Comparison of ENCODE assay signal across 12 cellular contexts in the genomic region with DNA sequence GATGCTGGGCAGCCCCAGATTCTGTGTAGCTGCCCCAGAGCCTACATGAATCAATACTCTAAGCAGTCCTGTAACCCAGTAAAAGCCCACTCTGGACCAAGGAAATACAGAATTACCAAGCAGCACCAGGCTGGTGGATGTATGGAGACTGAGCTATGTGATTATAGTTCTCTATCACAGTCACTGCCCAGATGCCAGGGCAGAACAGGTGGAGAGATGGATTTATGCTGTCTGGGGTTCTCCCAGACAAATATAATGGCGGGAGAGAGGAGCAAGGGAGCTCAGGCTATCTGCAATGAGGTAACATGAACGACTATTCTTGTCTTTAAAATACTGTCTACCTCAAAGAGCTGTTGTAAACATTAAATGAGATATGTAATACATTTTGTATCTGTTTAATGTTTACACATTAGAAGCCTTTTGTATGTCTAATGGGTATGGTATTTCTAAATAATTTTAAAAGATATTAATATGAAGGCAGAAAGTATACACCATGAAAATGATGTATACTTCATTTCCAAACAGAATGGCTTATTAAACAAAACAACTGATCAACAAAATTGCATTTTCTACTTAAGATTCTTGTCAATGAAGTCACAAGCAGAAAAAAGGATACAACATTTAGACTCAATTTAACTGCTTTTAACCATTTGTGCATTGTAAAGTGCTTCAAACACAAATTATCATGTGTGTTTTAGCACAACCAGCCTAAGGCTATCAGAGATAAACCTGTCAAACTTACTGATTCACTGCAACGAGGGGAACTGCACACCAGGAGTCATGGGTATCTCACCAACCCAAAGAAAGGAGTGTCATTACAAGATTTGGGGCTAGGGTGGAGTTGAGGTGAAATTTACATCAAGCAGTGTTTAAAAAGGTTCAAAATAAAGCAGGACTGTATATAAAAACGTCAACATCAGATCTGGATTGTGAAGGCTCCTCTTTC. TPM values are rescaled to one million over a fixed set of nuclear protein-coding genes. Genes with fewer than 3 reads are reported as not detected.
DNase-seq lines count a peak whose midpoint lies in the region; ATAC-seq and TF ChIP-seq lines count a peak whose summit lies in the region.
"Had no signal": no experiment of that assay in that cellular context is flagged by ENCODE, and none has a peak within 500 bp of the region (broad histone marks: within the 10 kb centered on the region; RNA-seq: fewer than 3 reads in every experiment).

No MANE protein-coding gene starts in this region.

- H3K4me1 Mint-ChIP-seq in CD4-positive, alpha-beta T cell (ENCODE audit: low read depth) = peaks cover 62% of the 10 kb centered on the region
- peaks cover 31% of the 10 kb centered on the region for H3K4me1 Mint-ChIP-seq in HFFc6 (ENCODE audit: low read depth)
- peaks cover 34% of the 10 kb centered on the region for H3K4me1 Mint-ChIP-seq in activated T-helper 17 cell treated with anti-CD3 and anti-CD28 coated beads, Interleukin-2, amount 50 U/mL, for 72 hours
- H3K4me1 Mint-ChIP-seq in naive thymus-derived CD4-positive, alpha-beta T cell = peaks cover 26 to 72% (median 61%) of the 10 kb centered on the region in 7 donors

- CTCF ChIA-PET in CD4-positive, alpha-beta T cell (lab: Charles Lee) = interaction anchor here (2.6 to 2.9 kb wide), 2 partner anchors 9 to 69 kb away, joined by 12 to 13 read pairs; no protein-coding TSS in a partner anchor
- CTCF ChIA-PET in naive thymus-derived CD4-positive, alpha-beta T cell (lab: Charles Lee) = interaction anchor here (1.0 to 1.7 kb wide), 3 partner anchors 9 to 69 kb away, joined by 3 to 8 read pairs (median 4); no protein-coding TSS in a partner anchor

- no peaks in the 10 kb centered on the region for H3K9me3 Mint-ChIP-seq in CD4-positive, alpha-beta T cell
- no peaks in the 10 kb centered on the region for H3K9me3 Mint-ChIP-seq in HFFc6
- H3K9me3 Mint-ChIP-seq in activated T-helper 17 cell treated with anti-CD3 and anti-CD28 coated beads, Interleukin-2, amount 50 U/mL, for 72 hours = no peaks in the 10 kb centered on the region
- peaks cover 0 to 10% (median 0%) of the 10 kb centered on the region in 11 donors for H3K9me3 Mint-ChIP-seq in naive thymus-derived CD4-positive, alpha-beta T cell

- no peaks in the 10 kb centered on the region for H3K27me3 ChIP-seq in CD4-positive, alpha-beta T cell (ENCODE audit: control insufficient read depth, insufficient read depth, low read length)
- no peaks in the 10 kb centered on the region for H3K27me3 ChIP-seq in naive thymus-derived CD4-positive, alpha-beta T cell (ENCODE audit: control insufficient read depth in 2 of 2, insufficient read depth in 2 of 2, low read length in 2 of 2)
- no peaks in the 10 kb centered on the region for H3K27me3 ChIP-seq in colonic mucosa

- no peaks in the 10 kb centered on the region for H3K9me3 ChIP-seq in CD4-positive, alpha-beta T cell (ENCODE audit: control insufficient read depth, low read length)
- no peaks in the 10 kb centered on the region for H3K9me3 ChIP-seq in naive thymus-derived CD4-positive, alpha-beta T cell (ENCODE audit: control insufficient read depth in 2 of 3, low read length in 3 of 3)
- H3K9me3 ChIP-seq in colonic mucosa = no peaks in the 10 kb centered on the region

- peak overlapping the region; percentile 85 for H3K4me3 Mint-ChIP-seq in CD4-positive, alpha-beta T cell
- peak overlapping the region; percentile 97 for H3K4me3 Mint-ChIP-seq in HFFc6
- peak overlapping the region; percentile 94 for H3K4me3 Mint-ChIP-seq in activated T-helper 17 cell treated with anti-CD3 and anti-CD28 coated beads, Interleukin-2, amount 50 U/mL, for 72 hours
- peak overlapping the region; percentile 46 to 100 (median 77) for H3K4me3 Mint-ChIP-seq in naive thymus-derived CD4-positive, alpha-beta T cell

- peak overlapping the region; percentile 80 for H3K27ac Mint-ChIP-seq in CD4-positive, alpha-beta T cell
- peak overlapping the region; percentile 12 for H3K27ac Mint-ChIP-seq in HFFc6
- H3K27ac Mint-ChIP-seq in activated T-helper 17 cell treated with anti-CD3 and anti-CD28 coated beads, Interleukin-2, amount 50 U/mL, for 72 hours = peak overlapping the region; percentile 74
- peak overlapping the region in 8 of 9 donors; percentile 7 to 95 (median 76) for H3K27ac Mint-ChIP-seq in naive thymus-derived CD4-positive, alpha-beta T cell

- H3K27me3 Mint-ChIP-seq in CD4-positive, alpha-beta T cell = no peaks in the 10 kb centered on the region
- peaks cover 2% of the 10 kb centered on the region; the same call in 1 of the 2 replicates for H3K27me3 Mint-ChIP-seq in HFFc6 (ENCODE audit: insufficient read depth)
- no peaks in the 10 kb centered on the region for H3K27me3 Mint-ChIP-seq in activated T-helper 17 cell treated with anti-CD3 and anti-CD28 coated beads, Interleukin-2, amount 50 U/mL, for 72 hours
- H3K27me3 Mint-ChIP-seq in naive thymus-derived CD4-positive, alpha-beta T cell = no peaks in the 10 kb centered on the region

- ATAC-seq in CD4-positive, alpha-beta T cell (ENCODE audit: poor library complexity) = no peak
- no peak for ATAC-seq in activated T-helper 17 cell treated with anti-CD3 and anti-CD28 coated beads, Interleukin-2, amount 50 U/mL, for 72 hours (replicated peaks)
- ATAC-seq in naive thymus-derived CD4-positive, alpha-beta T cell = no peak
- no peak for ATAC-seq in HG03095 (IDR thresholded peaks at IDR 0.05; ENCODE audit: unreplicated experiment)
- ATAC-seq: esophagus mucosa had no signal

- H3K36me3 Mint-ChIP-seq in CD4-positive, alpha-beta T cell (ENCODE audit: low read depth) = peaks cover 72% of the 10 kb centered on the region
- peaks cover 31% of the 10 kb centered on the region for H3K36me3 Mint-ChIP-seq in HFFc6 (ENCODE audit: low read depth)
- H3K36me3 Mint-ChIP-seq in activated T-helper 17 cell treated with anti-CD3 and anti-CD28 coated beads, Interleukin-2, amount 50 U/mL, for 72 hours (ENCODE audit: low read depth) = peaks cover 81% of the 10 kb centered on the region
- H3K36me3 Mint-ChIP-seq in naive thymus-derived CD4-positive, alpha-beta T cell = peaks cover 4 to 20% (median 16%) of the 10 kb centered on the region in 5 donors

- no peak overlapping the region for H3K9ac ChIP-seq in colonic mucosa (ENCODE audit: low read depth in 2 of 2, low read length in 2 of 2)

- no peak for TF ChIP-seq CTCF in CD4-positive, alpha-beta T cell (IDR thresholded peaks at IDR 0.05)
- TF ChIP-seq CTCF in HFFc6 (IDR thresholded peaks at IDR 0.05) (no peak), colonic mucosa (IDR thresholded peaks at IDR 0.05) (no peak)

- H3K4me1 ChIP-seq in naive thymus-derived CD4-positive, alpha-beta T cell (ENCODE audit: control insufficient read depth in 2 of 2, insufficient read depth in 2 of 2, low read length in 2 of 2) = peaks cover 37 to 46% of the 10 kb centered on the region in 2 donors
- H3K4me1 ChIP-seq in colonic mucosa = no peaks in the 10 kb centered on the region

- POLR2A ChIA-PET in CD4-positive, alpha-beta T cell (lab: Charles Lee) = interaction anchor here (14.9 kb wide), 1 partner anchor 66 kb away, joined by 750 read pairs; the partner anchor contains the start of gene H3-3A
- POLR2A ChIA-PET in naive thymus-derived CD4-positive, alpha-beta T cell (lab: Charles Lee) = interaction anchor here (0.7 to 7.2 kb wide), 8 partner anchors 10 to 551 kb away, joined by 3 to 52 read pairs (median 6); partner anchors contain the start of gene H3-3A

- intact Hi-C loops in CD4-positive, alpha-beta T cell (cut with DNase I, micrococcal nuclease) = loop anchor here in 1 of 2 experiments (5.0 kb wide), 4 partner anchors 74 to 569 kb away; partner anchors contain the start of genes LBR, PYCR2 and SRP9
- intact Hi-C loops in naive thymus-derived CD4-positive, alpha-beta T cell (cut with micrococcal nuclease) = loop anchor here in 1 of 2 donors (5.0 to 10.0 kb wide), 5 partner anchors 114 to 1791 kb away; partner anchors contain the start of genes ITPKB and TMEM63A
- intact Hi-C loops in colonic mucosa (cut with DNase I) = loop anchor here (5.0 kb wide), 1 partner anchor 66 kb away; the partner anchor contains the start of gene H3-3A

- peaks cover 11 to 46% (median 26%) of the 10 kb centered on the region in 3 experiments for H3K36me3 ChIP-seq in naive thymus-derived CD4-positive, alpha-beta T cell (ENCODE audit: control insufficient read depth in 2 of 3, insufficient read depth in 3 of 3, low read length in 3 of 3)
- no peaks in the 10 kb centered on the region for H3K36me3 ChIP-seq in colonic mucosa

- DNase-seq in CD4-positive, alpha-beta T cell = no peak
- DNase-seq in HFFc6 (no peak), GM19240 (ENCODE audit: insufficient read length, low spot score) (no peak), midbrain (lab: John Stamatoyannopoulos, UW) (no peak), colonic mucosa (no peak)
- DNase-seq in naive thymus-derived CD4-positive, alpha-beta T cell = no peak
- DNase-seq: anterior cingulate cortex, NCI-H1930 had no signal

- no peak overlapping the region for H3K27ac ChIP-seq in CD4-positive, alpha-beta T cell (ENCODE audit: low read depth, low read length)
- peak overlapping the region; percentile 38 for H3K27ac ChIP-seq in naive thymus-derived CD4-positive, alpha-beta T cell (ENCODE audit: low read depth, low read length)
- no peak overlapping the region for H3K27ac ChIP-seq in colonic mucosa

- H3K4me3 ChIP-seq in naive thymus-derived CD4-positive, alpha-beta T cell (ENCODE audit: low read length) = no peak overlapping the region
- H3K4me3 ChIP-seq in colonic mucosa = no peak overlapping the region

RNA-seq across cellular contexts. Expression of gene SDE2, which starts 3.0 kb away (rescaled TPM):
- total RNA-seq in CD4-positive, alpha-beta T cell = 10 to 100 TPM; 48.2 to 49.3 TPM
- 10 to 100 TPM; 16.1 to 18.1 (median 16.5) TPM for total RNA-seq in HFFc6 (2021; fragmentation: NEBNext Ultra II Directional; extraction: Animal tissue kit (Norgen Biotek cat#: 25700))
- total RNA-seq in activated T-helper 17 cell treated with anti-CD3 and anti-CD28 coated beads, Interleukin-2, amount 50 U/mL, for 72 hours = 10 to 100 TPM; 16.1 to 18.0 TPM
- total RNA-seq in naive thymus-derived CD4-positive, alpha-beta T cell = 10 to 100 TPM; 20.4 to 36.3 (median 20.8) TPM
- polyA plus RNA-seq in naive thymus-derived CD4-positive, alpha-beta T cell = 1 to 10 TPM; 9.3 TPM
- 10 to 100 TPM; 12.9 to 19.8 TPM for total RNA-seq in colonic mucosa

RNA-seq across cellular contexts. Expression of gene LEFTY2, which starts 55.2 kb away (rescaled TPM):
- not detected for total RNA-seq in CD4-positive, alpha-beta T cell
- total RNA-seq in HFFc6 (2021; fragmentation: NEBNext Ultra II Directional; extraction: Animal tissue kit (Norgen Biotek cat#: 25700)) = not detected
- total RNA-seq in activated T-helper 17 cell treated with anti-CD3 and anti-CD28 coated beads, Interleukin-2, amount 50 U/mL, for 72 hours = not detected
- not detected for total RNA-seq in naive thymus-derived CD4-positive, alpha-beta T cell
- polyA plus RNA-seq in naive thymus-derived CD4-positive, alpha-beta T cell = under 1 TPM in 1 of 2 donors, not detected in 1; 0.45 TPM
- under 1 TPM; 0.12 to 0.53 TPM for total RNA-seq in colonic mucosa
- total RNA-seq: esophagus mucosa, RPMI7951 had no signal

Comparison
In these comparisons a context has a peak if more than half of its experiments do, and no peak if none do; other contexts are left out.
1. H3K27ac Mint-ChIP-seq: peak in every context shown above with its lines; median percentile 80 in CD4-positive, alpha-beta T cell; 76 in naive thymus-derived CD4-positive, alpha-beta T cell; 74 in activated T-helper 17 cell treated with anti-CD3 and anti-CD28 coated beads, Interleukin-2, amount 50 U/mL, for 72 hours; 12 in HFFc6.